Comparison of ENCODE assay signal across 1 cellular context in the genomic region with DNA sequence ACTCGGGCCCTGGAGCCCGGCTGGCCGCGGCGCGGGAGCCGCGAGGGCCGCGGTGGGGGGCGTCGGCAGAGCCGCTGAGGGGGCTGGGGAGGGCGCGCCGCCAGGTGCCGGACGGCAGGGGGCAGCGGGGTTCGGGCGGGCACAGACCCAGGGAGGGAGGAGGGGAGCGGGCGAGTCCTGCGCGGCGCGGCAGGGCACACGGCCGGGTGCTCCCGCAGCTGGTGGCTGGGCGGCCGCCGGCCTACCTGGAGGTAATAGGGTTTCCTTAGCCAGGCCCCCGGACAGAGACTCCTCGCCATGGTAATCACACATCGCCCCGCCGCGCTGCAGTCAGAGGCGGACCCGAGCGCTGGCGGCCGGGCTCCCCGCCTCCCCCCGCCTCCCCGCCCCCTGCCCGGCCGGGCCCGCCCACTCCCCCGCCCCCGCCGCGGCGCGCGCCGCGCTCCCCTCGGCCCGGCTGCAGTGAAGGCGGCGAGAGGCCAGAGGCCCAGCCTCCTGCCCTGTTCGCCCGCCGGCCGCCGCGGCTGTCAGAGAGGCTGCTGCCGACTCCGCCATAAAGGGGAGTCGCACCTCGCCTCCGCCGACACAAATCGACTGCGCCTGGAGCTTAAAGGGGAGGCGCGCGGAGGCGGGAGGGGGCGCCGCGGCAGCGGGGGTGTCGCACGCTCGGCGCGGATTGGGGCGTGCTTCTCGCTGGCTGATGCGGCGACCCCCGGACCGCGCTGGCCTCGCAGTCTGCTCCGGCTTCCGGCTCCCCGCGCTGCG.
TF ChIP-seq lines count a peak whose summit lies in the region.

A gene (minus strand): TSS at position 332 of the 765 bp plus-strand sequence. CDS start 33 bp downstream, at position 299.

TF ChIP-seq in HepG2, 621 proteins besides CTCF, POLR2A, EP300 and RAD21 (continued from another document and continues in another):
- 0 out of 2 replicates have a peak, but pooled peaks have one; percentile 36 for TF ChIP-seq ZNF747 (CRISPR knock-in tag; IDR thresholded peaks at IDR 0.05; ENCODE audit: borderline replicate concordance)
- TF ChIP-seq, protein P1, sequence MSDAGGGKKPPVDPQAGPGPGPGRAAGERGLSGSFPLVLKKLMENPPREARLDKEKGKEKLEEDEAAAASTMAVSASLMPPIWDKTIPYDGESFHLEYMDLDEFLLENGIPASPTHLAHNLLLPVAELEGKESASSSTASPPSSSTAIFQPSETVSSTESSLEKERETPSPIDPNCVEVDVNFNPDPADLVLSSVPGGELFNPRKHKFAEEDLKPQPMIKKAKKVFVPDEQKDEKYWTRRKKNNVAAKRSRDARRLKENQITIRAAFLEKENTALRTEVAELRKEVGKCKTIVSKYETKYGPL (CRISPR knock-in tag; IDR thresholded peaks at IDR 0.05), result no peak
- 0 out of 2 replicates have a peak, but pooled peaks have one; percentile 24 for TF ChIP-seq RELA (CRISPR knock-in tag; IDR thresholded peaks at IDR 0.05)
- peak; percentile 42; the same call in 1 of the 2 replicates for TF ChIP-seq CENPT (CRISPR knock-in tag; IDR thresholded peaks at IDR 0.05; ENCODE audit: low read depth)
- TF ChIP-seq ZEB1 (IDR thresholded peaks at IDR 0.05; ENCODE audit: insufficient replicate concordance, low read depth), result no peak
- TF ChIP-seq ZSCAN31 (CRISPR knock-in tag; IDR thresholded peaks at IDR 0.05; ENCODE audit: low read depth), result peak; percentile 80; the same call in 1 of the 2 replicates
- TF ChIP-seq IKZF4 (CRISPR knock-in tag; IDR thresholded peaks at IDR 0.05; ENCODE audit: borderline replicate concordance, low read depth, not compliant biosample characterization), result peak; percentile 16
- 0 out of 2 replicates have a peak, but pooled peaks have one; percentile 48 for TF ChIP-seq ZNF782 (CRISPR knock-in tag; IDR thresholded peaks at IDR 0.05; ENCODE audit: borderline replicate concordance)
- TF ChIP-seq, protein P2, sequence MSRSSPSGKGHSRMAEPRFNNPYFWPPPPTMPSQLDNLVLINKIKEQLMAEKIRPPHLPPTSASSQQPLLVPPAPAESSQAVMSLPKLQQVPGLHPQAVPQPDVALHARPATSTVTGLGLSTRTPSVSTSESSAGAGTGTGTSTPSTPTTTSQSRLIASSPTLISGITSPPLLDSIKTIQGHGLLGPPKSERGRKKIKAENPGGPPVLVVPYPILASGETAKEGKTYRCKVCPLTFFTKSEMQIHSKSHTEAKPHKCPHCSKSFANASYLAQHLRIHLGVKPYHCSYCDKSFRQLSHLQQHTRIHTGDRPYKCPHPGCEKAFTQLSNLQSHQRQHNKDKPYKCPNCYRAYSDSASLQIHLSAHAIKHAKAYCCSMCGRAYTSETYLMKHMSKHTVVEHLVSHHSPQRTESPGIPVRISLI (CRISPR knock-in tag; IDR thresholded peaks at IDR 0.05; ENCODE audit: borderline replicate concordance), result 0 out of 2 replicates have a peak, but pooled peaks have one; percentile 7
- peak; percentile 63 for TF ChIP-seq SP4 (CRISPR knock-in tag; IDR thresholded peaks at IDR 0.05)
- TF ChIP-seq KAT8 (CRISPR knock-in tag; IDR thresholded peaks at IDR 0.05), result peak; percentile 65; the same call in 1 of the 2 replicates
- no peak for TF ChIP-seq KLF13 (CRISPR knock-in tag; IDR thresholded peaks at IDR 0.05)
- TF ChIP-seq, protein P3, sequence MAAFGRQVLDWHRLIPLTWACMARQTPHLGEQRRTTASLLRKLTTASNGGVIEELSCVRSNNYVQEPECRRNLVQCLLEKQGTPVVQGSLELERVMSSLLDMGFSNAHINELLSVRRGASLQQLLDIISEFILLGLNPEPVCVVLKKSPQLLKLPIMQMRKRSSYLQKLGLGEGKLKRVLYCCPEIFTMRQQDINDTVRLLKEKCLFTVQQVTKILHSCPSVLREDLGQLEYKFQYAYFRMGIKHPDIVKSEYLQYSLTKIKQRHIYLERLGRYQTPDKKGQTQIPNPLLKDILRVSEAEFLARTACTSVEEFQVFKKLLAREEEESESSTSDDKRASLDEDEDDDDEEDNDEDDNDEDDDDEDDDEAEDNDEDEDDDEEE (CRISPR knock-in tag; IDR thresholded peaks at IDR 0.05), result peak; percentile 66; the same call in 1 of the 2 replicates
- TF ChIP-seq, protein P4, sequence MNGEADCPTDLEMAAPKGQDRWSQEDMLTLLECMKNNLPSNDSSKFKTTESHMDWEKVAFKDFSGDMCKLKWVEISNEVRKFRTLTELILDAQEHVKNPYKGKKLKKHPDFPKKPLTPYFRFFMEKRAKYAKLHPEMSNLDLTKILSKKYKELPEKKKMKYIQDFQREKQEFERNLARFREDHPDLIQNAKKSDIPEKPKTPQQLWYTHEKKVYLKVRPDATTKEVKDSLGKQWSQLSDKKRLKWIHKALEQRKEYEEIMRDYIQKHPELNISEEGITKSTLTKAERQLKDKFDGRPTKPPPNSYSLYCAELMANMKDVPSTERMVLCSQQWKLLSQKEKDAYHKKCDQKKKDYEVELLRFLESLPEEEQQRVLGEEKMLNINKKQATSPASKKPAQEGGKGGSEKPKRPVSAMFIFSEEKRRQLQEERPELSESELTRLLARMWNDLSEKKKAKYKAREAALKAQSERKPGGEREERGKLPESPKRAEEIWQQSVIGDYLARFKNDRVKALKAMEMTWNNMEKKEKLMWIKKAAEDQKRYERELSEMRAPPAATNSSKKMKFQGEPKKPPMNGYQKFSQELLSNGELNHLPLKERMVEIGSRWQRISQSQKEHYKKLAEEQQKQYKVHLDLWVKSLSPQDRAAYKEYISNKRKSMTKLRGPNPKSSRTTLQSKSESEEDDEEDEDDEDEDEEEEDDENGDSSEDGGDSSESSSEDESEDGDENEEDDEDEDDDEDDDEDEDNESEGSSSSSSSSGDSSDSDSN (CRISPR knock-in tag; IDR thresholded peaks at IDR 0.05), result peak; percentile 74; the same call in 1 of the 2 replicates
- peak; percentile 59; the same call in 1 of the 2 replicates for TF ChIP-seq ZNF776 (CRISPR knock-in tag; IDR thresholded peaks at IDR 0.05)
- TF ChIP-seq ZBTB7B (CRISPR knock-in tag; IDR thresholded peaks at IDR 0.05), result peak; percentile 59
- TF ChIP-seq, protein P5, sequence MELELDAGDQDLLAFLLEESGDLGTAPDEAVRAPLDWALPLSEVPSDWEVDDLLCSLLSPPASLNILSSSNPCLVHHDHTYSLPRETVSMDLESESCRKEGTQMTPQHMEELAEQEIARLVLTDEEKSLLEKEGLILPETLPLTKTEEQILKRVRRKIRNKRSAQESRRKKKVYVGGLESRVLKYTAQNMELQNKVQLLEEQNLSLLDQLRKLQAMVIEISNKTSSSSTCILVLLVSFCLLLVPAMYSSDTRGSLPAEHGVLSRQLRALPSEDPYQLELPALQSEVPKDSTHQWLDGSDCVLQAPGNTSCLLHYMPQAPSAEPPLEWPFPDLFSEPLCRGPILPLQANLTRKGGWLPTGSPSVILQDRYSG (CRISPR knock-in tag; IDR thresholded peaks at IDR 0.05), result no peak
- 0 out of 2 replicates have a peak, but pooled peaks have one; percentile 32 for TF ChIP-seq BRD4 (CRISPR knock-in tag; IDR thresholded peaks at IDR 0.05)
- peak; percentile 20; the same call in 1 of the 2 replicates for TF ChIP-seq GFI1 (CRISPR knock-in tag; IDR thresholded peaks at IDR 0.05; ENCODE audit: borderline replicate concordance)
- TF ChIP-seq NFKBIZ (CRISPR knock-in tag; IDR thresholded peaks at IDR 0.05), result 0 out of 2 replicates have a peak, but pooled peaks have one; percentile 21
- TF ChIP-seq ATF7-NPFF (CRISPR knock-in tag; IDR thresholded peaks at IDR 0.05; ENCODE audit: low read depth), result peak; percentile 71
- no peak for TF ChIP-seq ZNF335 (CRISPR knock-in tag; IDR thresholded peaks at IDR 0.05)
- TF ChIP-seq TAF1 (CRISPR knock-in tag; IDR thresholded peaks at IDR 0.05), result peak; percentile 64
- TF ChIP-seq POLR2G (IDR thresholded peaks at IDR 0.05; ENCODE audit: low read depth, low read length), result peak; percentile 42; the same call in 1 of the 2 replicates
- TF ChIP-seq ZNF768 (CRISPR knock-in tag; IDR thresholded peaks at IDR 0.05), result peak; percentile 55
- TF ChIP-seq, protein P6, sequence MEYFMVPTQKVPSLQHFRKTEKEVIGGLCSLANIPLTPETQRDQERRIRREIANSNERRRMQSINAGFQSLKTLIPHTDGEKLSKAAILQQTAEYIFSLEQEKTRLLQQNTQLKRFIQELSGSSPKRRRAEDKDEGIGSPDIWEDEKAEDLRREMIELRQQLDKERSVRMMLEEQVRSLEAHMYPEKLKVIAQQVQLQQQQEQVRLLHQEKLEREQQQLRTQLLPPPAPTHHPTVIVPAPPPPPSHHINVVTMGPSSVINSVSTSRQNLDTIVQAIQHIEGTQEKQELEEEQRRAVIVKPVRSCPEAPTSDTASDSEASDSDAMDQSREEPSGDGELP (IDR thresholded peaks at IDR 0.05; ENCODE audit: borderline replicate concordance, low read depth), result no peak
- TF ChIP-seq KLF6 (CRISPR knock-in tag; IDR thresholded peaks at IDR 0.05), result 0 out of 2 replicates have a peak, but pooled peaks have one; percentile 46
- TF ChIP-seq ERF (CRISPR knock-in tag; IDR thresholded peaks at IDR 0.05), result peak; percentile 67; the same call in 1 of the 2 replicates
- TF ChIP-seq EHMT2 (IDR thresholded peaks at IDR 0.05; ENCODE audit: borderline replicate concordance, low read depth, low read length), result no peak
- peak; percentile 42; the same call in 1 of the 2 replicates for TF ChIP-seq RXRA (CRISPR knock-in tag; IDR thresholded peaks at IDR 0.05)
- TF ChIP-seq, protein P7, sequence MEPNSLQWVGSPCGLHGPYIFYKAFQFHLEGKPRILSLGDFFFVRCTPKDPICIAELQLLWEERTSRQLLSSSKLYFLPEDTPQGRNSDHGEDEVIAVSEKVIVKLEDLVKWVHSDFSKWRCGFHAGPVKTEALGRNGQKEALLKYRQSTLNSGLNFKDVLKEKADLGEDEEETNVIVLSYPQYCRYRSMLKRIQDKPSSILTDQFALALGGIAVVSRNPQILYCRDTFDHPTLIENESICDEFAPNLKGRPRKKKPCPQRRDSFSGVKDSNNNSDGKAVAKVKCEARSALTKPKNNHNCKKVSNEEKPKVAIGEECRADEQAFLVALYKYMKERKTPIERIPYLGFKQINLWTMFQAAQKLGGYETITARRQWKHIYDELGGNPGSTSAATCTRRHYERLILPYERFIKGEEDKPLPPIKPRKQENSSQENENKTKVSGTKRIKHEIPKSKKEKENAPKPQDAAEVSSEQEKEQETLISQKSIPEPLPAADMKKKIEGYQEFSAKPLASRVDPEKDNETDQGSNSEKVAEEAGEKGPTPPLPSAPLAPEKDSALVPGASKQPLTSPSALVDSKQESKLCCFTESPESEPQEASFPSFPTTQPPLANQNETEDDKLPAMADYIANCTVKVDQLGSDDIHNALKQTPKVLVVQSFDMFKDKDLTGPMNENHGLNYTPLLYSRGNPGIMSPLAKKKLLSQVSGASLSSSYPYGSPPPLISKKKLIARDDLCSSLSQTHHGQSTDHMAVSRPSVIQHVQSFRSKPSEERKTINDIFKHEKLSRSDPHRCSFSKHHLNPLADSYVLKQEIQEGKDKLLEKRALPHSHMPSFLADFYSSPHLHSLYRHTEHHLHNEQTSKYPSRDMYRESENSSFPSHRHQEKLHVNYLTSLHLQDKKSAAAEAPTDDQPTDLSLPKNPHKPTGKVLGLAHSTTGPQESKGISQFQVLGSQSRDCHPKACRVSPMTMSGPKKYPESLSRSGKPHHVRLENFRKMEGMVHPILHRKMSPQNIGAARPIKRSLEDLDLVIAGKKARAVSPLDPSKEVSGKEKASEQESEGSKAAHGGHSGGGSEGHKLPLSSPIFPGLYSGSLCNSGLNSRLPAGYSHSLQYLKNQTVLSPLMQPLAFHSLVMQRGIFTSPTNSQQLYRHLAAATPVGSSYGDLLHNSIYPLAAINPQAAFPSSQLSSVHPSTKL (CRISPR knock-in tag; IDR thresholded peaks at IDR 0.05), result no peak
- TF ChIP-seq CBX1 (IDR thresholded peaks at IDR 0.05; ENCODE audit: low read depth), result peak; percentile 70
- TF ChIP-seq PHF8 (CRISPR knock-in tag; IDR thresholded peaks at IDR 0.05), result peak; percentile 68
- TF ChIP-seq, protein P8, sequence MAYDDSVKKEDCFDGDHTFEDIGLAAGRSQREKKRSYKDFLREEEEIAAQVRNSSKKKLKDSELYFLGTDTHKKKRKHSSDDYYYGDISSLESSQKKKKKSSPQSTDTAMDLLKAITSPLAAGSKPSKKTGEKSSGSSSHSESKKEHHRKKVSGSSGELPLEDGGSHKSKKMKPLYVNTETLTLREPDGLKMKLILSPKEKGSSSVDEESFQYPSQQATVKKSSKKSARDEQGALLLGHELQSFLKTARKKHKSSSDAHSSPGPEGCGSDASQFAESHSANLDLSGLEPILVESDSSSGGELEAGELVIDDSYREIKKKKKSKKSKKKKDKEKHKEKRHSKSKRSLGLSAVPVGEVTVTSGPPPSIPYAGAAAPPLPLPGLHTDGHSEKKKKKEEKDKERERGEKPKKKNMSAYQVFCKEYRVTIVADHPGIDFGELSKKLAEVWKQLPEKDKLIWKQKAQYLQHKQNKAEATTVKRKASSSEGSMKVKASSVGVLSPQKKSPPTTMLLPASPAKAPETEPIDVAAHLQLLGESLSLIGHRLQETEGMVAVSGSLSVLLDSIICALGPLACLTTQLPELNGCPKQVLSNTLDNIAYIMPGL (CRISPR knock-in tag; IDR thresholded peaks at IDR 0.05; ENCODE audit: borderline replicate concordance in 1 of 2, low read depth in 1 of 2), result peak; percentile 6 to 43; a peak in 2 of 4 replicates
- peak; percentile 46; the same call in 1 of the 2 replicates for TF ChIP-seq MED1 (CRISPR knock-in tag; IDR thresholded peaks at IDR 0.05)
- peak; percentile 63; the same call in 1 of the 2 replicates for TF ChIP-seq ZNF749 (CRISPR knock-in tag; IDR thresholded peaks at IDR 0.05; ENCODE audit: borderline replicate concordance)
- TF ChIP-seq ZFY (CRISPR knock-in tag; IDR thresholded peaks at IDR 0.05), result peak; percentile 69
- 0 out of 2 replicates have a peak, but pooled peaks have one; percentile 24 for TF ChIP-seq MEIS1 (CRISPR knock-in tag; IDR thresholded peaks at IDR 0.05; ENCODE audit: borderline replicate concordance)
- TF ChIP-seq ZNF343 (CRISPR knock-in tag; IDR thresholded peaks at IDR 0.05), result no peak
- no peak for TF ChIP-seq ZNF572 (CRISPR knock-in tag; IDR thresholded peaks at IDR 0.05)
- TF ChIP-seq ZFP82 (CRISPR knock-in tag; IDR thresholded peaks at IDR 0.05; ENCODE audit: borderline replicate concordance), result no peak
- TF ChIP-seq, protein P9, sequence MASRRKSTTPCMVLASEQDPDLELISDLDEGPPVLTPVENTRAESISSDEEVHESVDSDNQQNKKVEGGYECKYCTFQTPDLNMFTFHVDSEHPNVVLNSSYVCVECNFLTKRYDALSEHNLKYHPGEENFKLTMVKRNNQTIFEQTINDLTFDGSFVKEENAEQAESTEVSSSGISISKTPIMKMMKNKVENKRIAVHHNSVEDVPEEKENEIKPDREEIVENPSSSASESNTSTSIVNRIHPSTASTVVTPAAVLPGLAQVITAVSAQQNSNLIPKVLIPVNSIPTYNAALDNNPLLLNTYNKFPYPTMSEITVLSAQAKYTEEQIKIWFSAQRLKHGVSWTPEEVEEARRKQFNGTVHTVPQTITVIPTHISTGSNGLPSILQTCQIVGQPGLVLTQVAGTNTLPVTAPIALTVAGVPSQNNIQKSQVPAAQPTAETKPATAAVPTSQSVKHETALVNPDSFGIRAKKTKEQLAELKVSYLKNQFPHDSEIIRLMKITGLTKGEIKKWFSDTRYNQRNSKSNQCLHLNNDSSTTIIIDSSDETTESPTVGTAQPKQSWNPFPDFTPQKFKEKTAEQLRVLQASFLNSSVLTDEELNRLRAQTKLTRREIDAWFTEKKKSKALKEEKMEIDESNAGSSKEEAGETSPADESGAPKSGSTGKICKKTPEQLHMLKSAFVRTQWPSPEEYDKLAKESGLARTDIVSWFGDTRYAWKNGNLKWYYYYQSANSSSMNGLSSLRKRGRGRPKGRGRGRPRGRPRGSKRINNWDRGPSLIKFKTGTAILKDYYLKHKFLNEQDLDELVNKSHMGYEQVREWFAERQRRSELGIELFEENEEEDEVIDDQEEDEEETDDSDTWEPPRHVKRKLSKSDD (CRISPR knock-in tag; IDR thresholded peaks at IDR 0.05; ENCODE audit: low read depth), result 0 out of 2 replicates have a peak, but pooled peaks have one; percentile 52
- peak; percentile 42; the same call in 1 of the 2 replicates for TF ChIP-seq MED13 (CRISPR knock-in tag; IDR thresholded peaks at IDR 0.05)
- TF ChIP-seq ZFX (CRISPR knock-in tag; IDR thresholded peaks at IDR 0.05; ENCODE audit: low read depth), result peak; percentile 79
- TF ChIP-seq SALL2 (CRISPR knock-in tag; IDR thresholded peaks at IDR 0.05), result peak; percentile 33; the same call in 1 of the 2 replicates
